In the genomic region with DNA sequence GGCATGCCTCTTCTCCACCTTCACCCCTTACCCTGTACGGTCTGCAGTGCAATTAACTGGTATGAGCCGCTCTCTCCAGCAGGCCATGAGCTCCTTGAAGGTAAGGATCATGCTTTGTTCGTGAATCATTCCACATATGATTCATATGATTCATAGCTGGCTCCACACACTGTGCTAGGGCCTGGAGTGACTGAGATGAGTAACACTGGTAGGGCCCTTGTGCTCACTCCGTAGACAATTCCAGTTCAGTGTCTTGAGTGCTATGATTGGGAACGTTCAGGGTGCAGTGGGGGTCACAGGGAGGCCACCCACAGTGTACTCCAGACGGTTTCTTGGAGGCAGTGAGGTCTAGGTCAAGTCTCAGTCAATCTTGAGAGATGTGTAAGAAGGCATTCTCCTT, we compare ENCODE assay signal across 17 cellular contexts.
A peak's percentile ranks its signal among the peaks of the same experiment; 100 is the strongest.
DNase-seq lines count a peak whose midpoint lies in the region; ATAC-seq and TF ChIP-seq lines count a peak whose summit lies in the region.
"Had no signal": no experiment of that assay in that cellular context is flagged by ENCODE, and none has a peak within 500 bp of the region (broad histone marks: within the 10 kb centered on the region; RNA-seq: fewer than 3 reads in every experiment).

No MANE protein-coding gene starts in this region.

- no peak overlapping the region for H3K56ac ChIP-seq in IMR-90 (ENCODE audit: extremely low read depth, insufficient read depth, low read length)

- TF ChIP-seq CTCF in AG10803 (conservative IDR thresholded peaks at IDR 0.05; ENCODE audit: low read length) (no peak), IMR-90 (conservative IDR thresholded peaks at IDR 0.05; ENCODE audit: low read depth, low read length) (no peak), left lung (IDR thresholded peaks at IDR 0.05) (no peak), osteocyte (IDR thresholded peaks at IDR 0.05) (no peak), uterus (IDR thresholded peaks at IDR 0.05) (no peak)

- in situ Hi-C loops in IMR-90 (cut with MboI; ENCODE audit: low sequenced_read_pairs), result no loop called here

- H3K27me3 Mint-ChIP-seq in osteocyte (ENCODE audit: unreplicated experiment), result peaks cover 8% of the 10 kb centered on the region

- H3K4ac ChIP-seq in IMR-90 (ENCODE audit: low read depth, low read length), result no peak overlapping the region

- no peak overlapping the region for H2AK5ac ChIP-seq in IMR-90 (ENCODE audit: low read depth, low read length)

- H3K9me1 ChIP-seq in IMR-90 (ENCODE audit: insufficient read depth, low read length), result no peaks in the 10 kb centered on the region; the same call in 1 of the 2 replicates

- H3K9me3 ChIP-seq in IMR-90 (ENCODE audit: control insufficient read depth, insufficient read depth, low read length) (no peaks in the 10 kb centered on the region), left lung (no peaks in the 10 kb centered on the region), uterus (no peaks in the 10 kb centered on the region)
- H3K9me3 ChIP-seq: BLaER1 had no signal

- no peak overlapping the region for H3K4me2 ChIP-seq in IMR-90 (ENCODE audit: low read depth, low read length)
- H3K4me2 ChIP-seq: BLaER1 had no signal

- no peak overlapping the region for H2AK9ac ChIP-seq in IMR-90 (replicated peaks; ENCODE audit: low read depth, low read length, poor library complexity)

- H2BK5ac ChIP-seq in IMR-90 (ENCODE audit: low read depth, low read length, poor library complexity, severe bottlenecking), result no peak overlapping the region

- no peak overlapping the region for H3K27ac Mint-ChIP-seq in osteocyte (ENCODE audit: unreplicated experiment)
- H3K27ac Mint-ChIP-seq: activated CD8-positive, alpha-beta T cell treated with anti-CD3 and anti-CD28 coated beads for 36 hours; activated naive CD4-positive, alpha-beta T cell treated with anti-CD3 and anti-CD28 coated beads, Interleukin-2, amount 50 U/mL, for 24 hours; immature natural killer cell; stimulated activated naive B cell treated with anti-CD40 and anti-IgM and Interleukin-4, amounts not matched to agents 10 μg/mL and 1 μg/mL and 100 μg/mL, for 72 hours had no signal

- H4K91ac ChIP-seq in IMR-90 (ENCODE audit: insufficient read depth, low read depth, low read length), result no peak overlapping the region

- H3K4me3 Mint-ChIP-seq in osteocyte (ENCODE audit: unreplicated experiment), result no peak overlapping the region
- H3K4me3 Mint-ChIP-seq: activated CD8-positive, alpha-beta T cell treated with anti-CD3 and anti-CD28 coated beads for 36 hours; activated naive CD4-positive, alpha-beta T cell treated with anti-CD3 and anti-CD28 coated beads, Interleukin-2, amount 50 U/mL, for 24 hours; immature natural killer cell; neural crest cell; stimulated activated naive B cell treated with anti-CD40 and anti-IgM and Interleukin-4, amounts not matched to agents 10 μg/mL and 1 μg/mL and 100 μg/mL, for 72 hours had no signal

- H2AFZ ChIP-seq in IMR-90 (replicated peaks; ENCODE audit: low read length, poor library complexity), result no peak overlapping the region

- dilution Hi-C loops in IMR-90 (cut with HindIII; ENCODE audit: low sequenced_read_pairs, unreplicated experiment), result no loop called here

- no CpG with 5 or more reads among the region's 6 CpGs for WGBS in IMR-90 (ENCODE audit: extremely low coverage in 2 of 2, insufficient read length in 1 of 2), 2 experiments

- H2BK20ac ChIP-seq in IMR-90 (ENCODE audit: low read depth, low read length), result no peak overlapping the region

- TF ChIP-seq POLR2A in IMR-90 (IDR thresholded peaks at IDR 0.05; ENCODE audit: low read depth, low read length), result no peak
- TF ChIP-seq POLR2A in uterus (IDR thresholded peaks at IDR 0.05), result no peak

- H3K4me1 Mint-ChIP-seq in osteocyte (ENCODE audit: unreplicated experiment), result no peaks in the 10 kb centered on the region
- H3K4me1 Mint-ChIP-seq: activated naive CD4-positive, alpha-beta T cell treated with anti-CD3 and anti-CD28 coated beads, Interleukin-2, amount 50 U/mL, for 24 hours; immature natural killer cell; stimulated activated naive B cell treated with anti-CD40 and anti-IgM and Interleukin-4, amounts not matched to agents 10 μg/mL and 1 μg/mL and 100 μg/mL, for 72 hours had no signal

- H4K8ac ChIP-seq in IMR-90 (ENCODE audit: low read depth in 2 of 2, low read length in 2 of 2), result no peak overlapping the region

- H3K9ac ChIP-seq in IMR-90 (ENCODE audit: low read depth, low read length), result no peak overlapping the region
- H3K9ac ChIP-seq: BLaER1 had no signal

- intact Hi-C loops in IMR-90 (cut with micrococcal nuclease) (loop anchor here (10.0 kb wide), 1 partner anchor 478 kb away; no protein-coding TSS in a partner anchor), left lung (cut with DNase I) (no loop called here), uterus (cut with DNase I; ENCODE audit: low total_unique reads) (no loop called here)

- CTCF ChIA-PET in IMR-90 (lab: Yijun Ruan, JAX), result no interaction called here
- CTCF ChIA-PET in HEK293T (lab: Yijun Ruan, JAX), result interaction anchor here (1.0 to 1.5 kb wide), 2 partner anchors 13 to 251 kb away, joined by 3 to 5 read pairs; no protein-coding TSS in a partner anchor

- no peak overlapping the region for H2BK120ac ChIP-seq in IMR-90 (ENCODE audit: low read depth, low read length)

- no peak overlapping the region for H2BK15ac ChIP-seq in IMR-90 (ENCODE audit: low read depth, low read length)

- H3K4me1 ChIP-seq in IMR-90 (ENCODE audit: control insufficient read depth, insufficient read depth, low read length) (no peaks in the 10 kb centered on the region), left lung (no peaks in the 10 kb centered on the region), uterus (no peaks in the 10 kb centered on the region)
- H3K4me1 ChIP-seq: BLaER1 had no signal

- H3K23ac ChIP-seq in IMR-90 (ENCODE audit: low read depth, low read length), result no peak overlapping the region

- DNase-seq in AG10803 (ENCODE audit: low read depth) (peak; percentile 79), IMR-90 (peak; percentile 56), astrocyte of the hippocampus (ENCODE audit: low read depth, low spot score) (peak; percentile 55), left lung (no peak), osteocyte (ENCODE audit: extremely low spot score, unreplicated experiment) (no peak), uterus (no peak), HEK293T (ENCODE audit: extremely low spot score) (no peak)
- DNase-seq: activated CD8-positive, alpha-beta T cell treated with anti-CD3 and anti-CD28 coated beads for 36 hours; immature natural killer cell; NCI-H1092; NCI-H774; stimulated activated naive B cell treated with anti-CD40 and anti-IgM and Interleukin-4, amounts not matched to agents 10 μg/mL and 1 μg/mL and 100 μg/mL, for 72 hours; T-helper 2 cell had no signal

- no peak overlapping the region for H3K14ac ChIP-seq in IMR-90 (replicated peaks; ENCODE audit: low read depth, low read length)

- H4K5ac ChIP-seq in IMR-90 (ENCODE audit: low read depth, low read length), result no peak overlapping the region

- no TSS peak for BruUV-seq in IMR-90 (replicated peaks; lab: Mats Ljungman, UMichigan)

- H3K4me3 ChIP-seq in AG10803 (ENCODE audit: low read length) (no peak overlapping the region), IMR-90 (ENCODE audit: insufficient read depth, low read depth, low read length) (no peak overlapping the region), left lung (no peak overlapping the region), uterus (no peak overlapping the region)
- H3K4me3 ChIP-seq: BLaER1 had no signal

- ATAC-seq in IMR-90 (ENCODE audit: low read depth) (peak; percentile 37), left lung (peak; percentile 87), HG03460 (IDR thresholded peaks at IDR 0.05; ENCODE audit: unreplicated experiment) (no peak)
- ATAC-seq: activated CD8-positive, alpha-beta T cell treated with anti-CD3 and anti-CD28 coated beads for 36 hours; stimulated activated naive B cell treated with anti-CD40 and anti-IgM and Interleukin-4, amounts not matched to agents 10 μg/mL and 1 μg/mL and 100 μg/mL, for 72 hours had no signal

- no peaks in the 10 kb centered on the region for H3K79me1 ChIP-seq in IMR-90 (ENCODE audit: low read depth in 1 of 2, low read length in 2 of 2)

- TF ChIP-seq RAD21 in IMR-90 (IDR thresholded peaks at IDR 0.05; ENCODE audit: low read length), result no peak

- H3K27ac ChIP-seq in IMR-90 (ENCODE audit: insufficient read depth, low read length), result no peak overlapping the region
- no peak overlapping the region for H3K27ac ChIP-seq in left lung
- H3K27ac ChIP-seq in uterus, result no peak overlapping the region
- H3K27ac ChIP-seq: BLaER1 had no signal

- H3K27me3 ChIP-seq in IMR-90 (ENCODE audit: control insufficient read depth, insufficient read depth, low read length) (no peaks in the 10 kb centered on the region; the same call in 1 of the 2 replicates), left lung (peaks cover 7 to 48% of the 10 kb centered on the region in 2 donors), uterus (no peaks in the 10 kb centered on the region)
- H3K27me3 ChIP-seq: BLaER1 had no signal

- H3K36me3 Mint-ChIP-seq in osteocyte (ENCODE audit: unreplicated experiment), result no peaks in the 10 kb centered on the region
- H3K36me3 Mint-ChIP-seq: activated naive CD4-positive, alpha-beta T cell treated with anti-CD3 and anti-CD28 coated beads, Interleukin-2, amount 50 U/mL, for 24 hours; immature natural killer cell; stimulated activated naive B cell treated with anti-CD40 and anti-IgM and Interleukin-4, amounts not matched to agents 10 μg/mL and 1 μg/mL and 100 μg/mL, for 72 hours had no signal

- H3K36me3 ChIP-seq in IMR-90 (ENCODE audit: control insufficient read depth, insufficient read depth, low read length) (no peaks in the 10 kb centered on the region), left lung (no peaks in the 10 kb centered on the region), uterus (no peaks in the 10 kb centered on the region)
- H3K36me3 ChIP-seq: BLaER1 had no signal

- POLR2A ChIA-PET in IMR-90 (lab: Charles Lee; ENCODE audit: unreplicated experiment) (no interaction called here), HEK293T (lab: Yijun Ruan, JAX) (no interaction called here)

- no peaks in the 10 kb centered on the region for H4K20me1 ChIP-seq in IMR-90 (ENCODE audit: insufficient read depth, low read length)
- H4K20me1 ChIP-seq: BLaER1 had no signal

- H3K18ac ChIP-seq in IMR-90 (ENCODE audit: low read depth, low read length), result no peak overlapping the region

- H3K9me3 Mint-ChIP-seq in osteocyte (ENCODE audit: unreplicated experiment), result no peaks in the 10 kb centered on the region
- H3K9me3 Mint-ChIP-seq: activated CD8-positive, alpha-beta T cell treated with anti-CD3 and anti-CD28 coated beads for 36 hours; activated naive CD4-positive, alpha-beta T cell treated with anti-CD3 and anti-CD28 coated beads, Interleukin-2, amount 50 U/mL, for 24 hours; neural crest cell; stimulated activated naive B cell treated with anti-CD40 and anti-IgM and Interleukin-4, amounts not matched to agents 10 μg/mL and 1 μg/mL and 100 μg/mL, for 72 hours had no signal

TF ChIP-seq in HEK293T, 16 proteins besides CTCF, POLR2A, EP300 and RAD21 (continues in another document):
- TF ChIP-seq FOXK2 (IDR thresholded peaks at IDR 0.05), result no peak
- TF ChIP-seq CTBP1 (IDR thresholded peaks at IDR 0.05; ENCODE audit: borderline replicate concordance), result no peak
- no peak for TF ChIP-seq SP1 (IDR thresholded peaks at IDR 0.05)
- TF ChIP-seq ELF4 (IDR thresholded peaks at IDR 0.05), result no peak
- no peak for TF ChIP-seq TARDBP (IDR thresholded peaks at IDR 0.05)
- TF ChIP-seq FOXM1 (IDR thresholded peaks at IDR 0.05; ENCODE audit: borderline replicate concordance), result no peak
- no peak for TF ChIP-seq SUZ12 (IDR thresholded peaks at IDR 0.05)
- TF ChIP-seq FOXA1 (IDR thresholded peaks at IDR 0.05), result no peak

Comparison
In these comparisons a context has a peak if more than half of its experiments do, and no peak if none do; other contexts are left out.
1. DNase-seq: peak in AG10803 (single experiment), IMR-90 (single experiment) and astrocyte of the hippocampus (single experiment); none in left lung (0 of 2), osteocyte (single experiment), uterus (0 of 2) and HEK293T (single experiment).